Comparison of ENCODE assay signal across 3 cellular contexts in the genomic region with DNA sequence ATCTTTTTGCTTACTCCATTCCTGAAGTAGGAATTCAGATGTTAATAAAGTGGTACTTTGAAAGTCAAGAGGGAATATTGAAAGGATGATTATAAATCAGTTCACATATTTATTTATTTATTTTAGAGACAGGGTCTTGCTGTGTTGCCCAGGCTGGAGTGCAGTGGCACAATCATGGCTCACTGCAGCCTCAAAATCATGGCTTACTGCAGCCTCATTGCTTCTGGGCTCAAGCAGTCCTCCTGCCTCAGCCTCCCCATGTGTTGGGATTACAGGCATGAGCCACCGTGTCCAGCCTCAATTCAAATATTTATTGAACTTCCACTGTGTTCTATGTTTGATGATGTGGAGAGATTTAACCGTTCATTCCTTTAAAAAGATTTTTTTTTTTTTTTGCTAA.
TF ChIP-seq lines count a peak whose summit lies in the region.

No MANE protein-coding gene starts in this region.

TF ChIP-seq in HepG2, 621 proteins besides CTCF, POLR2A, EP300 and RAD21:
- TF ChIP-seq, protein P1, sequence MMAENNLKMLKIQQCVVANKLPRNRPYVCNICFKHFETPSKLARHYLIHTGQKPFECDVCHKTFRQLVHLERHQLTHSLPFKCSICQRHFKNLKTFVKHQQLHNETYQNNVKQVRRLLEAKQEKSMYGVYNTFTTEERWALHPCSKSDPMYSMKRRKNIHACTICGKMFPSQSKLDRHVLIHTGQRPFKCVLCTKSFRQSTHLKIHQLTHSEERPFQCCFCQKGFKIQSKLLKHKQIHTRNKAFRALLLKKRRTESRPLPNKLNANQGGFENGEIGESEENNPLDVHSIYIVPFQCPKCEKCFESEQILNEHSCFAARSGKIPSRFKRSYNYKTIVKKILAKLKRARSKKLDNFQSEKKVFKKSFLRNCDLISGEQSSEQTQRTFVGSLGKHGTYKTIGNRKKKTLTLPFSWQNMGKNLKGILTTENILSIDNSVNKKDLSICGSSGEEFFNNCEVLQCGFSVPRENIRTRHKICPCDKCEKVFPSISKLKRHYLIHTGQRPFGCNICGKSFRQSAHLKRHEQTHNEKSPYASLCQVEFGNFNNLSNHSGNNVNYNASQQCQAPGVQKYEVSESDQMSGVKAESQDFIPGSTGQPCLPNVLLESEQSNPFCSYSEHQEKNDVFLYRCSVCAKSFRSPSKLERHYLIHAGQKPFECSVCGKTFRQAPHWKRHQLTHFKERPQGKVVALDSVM (CRISPR knock-in tag; IDR thresholded peaks at IDR 0.05) = peak; percentile 66; the same call in 1 of the 2 replicates
- TF ChIP-seq, protein P2, sequence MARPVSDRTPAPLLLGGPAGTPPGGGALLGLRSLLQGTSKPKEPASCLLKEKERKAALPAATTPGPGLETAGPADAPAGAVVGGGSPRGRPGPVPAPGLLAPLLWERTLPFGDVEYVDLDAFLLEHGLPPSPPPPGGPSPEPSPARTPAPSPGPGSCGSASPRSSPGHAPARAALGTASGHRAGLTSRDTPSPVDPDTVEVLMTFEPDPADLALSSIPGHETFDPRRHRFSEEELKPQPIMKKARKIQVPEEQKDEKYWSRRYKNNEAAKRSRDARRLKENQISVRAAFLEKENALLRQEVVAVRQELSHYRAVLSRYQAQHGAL (CRISPR knock-in tag; IDR thresholded peaks at IDR 0.05; ENCODE audit: not compliant biosample characterization) = no peak
- TF ChIP-seq, protein P3, sequence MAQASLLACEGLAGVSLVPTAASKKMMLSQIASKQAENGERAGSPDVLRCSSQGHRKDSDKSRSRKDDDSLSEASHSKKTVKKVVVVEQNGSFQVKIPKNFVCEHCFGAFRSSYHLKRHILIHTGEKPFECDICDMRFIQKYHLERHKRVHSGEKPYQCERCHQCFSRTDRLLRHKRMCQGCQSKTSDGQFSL (CRISPR knock-in tag; IDR thresholded peaks at IDR 0.05) = no peak
- TF ChIP-seq ZNF121 (CRISPR knock-in tag; IDR thresholded peaks at IDR 0.05) = peak; percentile 92

TF ChIP-seq in IMR-90, 13 proteins besides CTCF, POLR2A, EP300 and RAD21:
- no peak for TF ChIP-seq RFX5 (IDR thresholded peaks at IDR 0.05; ENCODE audit: low read depth, low read length)
- no peak for TF ChIP-seq SMC3 (IDR thresholded peaks at IDR 0.05; ENCODE audit: low read depth, low read length)

TF ChIP-seq in K562, 482 proteins besides CTCF, POLR2A, EP300 and RAD21:
- TF ChIP-seq ZNF121 (CRISPR knock-in tag; conservative IDR thresholded peaks at IDR 0.05) (peak; percentile 33; the same call in 1 of the 2 replicates), KDM1A (IDR thresholded peaks at IDR 0.05) (no peak), BACH1 (tag; IDR thresholded peaks at IDR 0.05) (no peak), MYC (IDR thresholded peaks at IDR 0.05; ENCODE audit: low read depth, low read length) (no peak), MYC (CRISPR knock-in tag; IDR thresholded peaks at IDR 0.05; ENCODE audit: borderline replicate concordance, low read depth) (no peak), GABPA (tag; conservative IDR thresholded peaks at IDR 0.05; ENCODE audit: low read depth) (no peak), HCFC1 (IDR thresholded peaks at IDR 0.05; ENCODE audit: low read depth, low read length) (no peak)
